ENCODE assay signal across 8 cellular contexts in the genomic region with DNA sequence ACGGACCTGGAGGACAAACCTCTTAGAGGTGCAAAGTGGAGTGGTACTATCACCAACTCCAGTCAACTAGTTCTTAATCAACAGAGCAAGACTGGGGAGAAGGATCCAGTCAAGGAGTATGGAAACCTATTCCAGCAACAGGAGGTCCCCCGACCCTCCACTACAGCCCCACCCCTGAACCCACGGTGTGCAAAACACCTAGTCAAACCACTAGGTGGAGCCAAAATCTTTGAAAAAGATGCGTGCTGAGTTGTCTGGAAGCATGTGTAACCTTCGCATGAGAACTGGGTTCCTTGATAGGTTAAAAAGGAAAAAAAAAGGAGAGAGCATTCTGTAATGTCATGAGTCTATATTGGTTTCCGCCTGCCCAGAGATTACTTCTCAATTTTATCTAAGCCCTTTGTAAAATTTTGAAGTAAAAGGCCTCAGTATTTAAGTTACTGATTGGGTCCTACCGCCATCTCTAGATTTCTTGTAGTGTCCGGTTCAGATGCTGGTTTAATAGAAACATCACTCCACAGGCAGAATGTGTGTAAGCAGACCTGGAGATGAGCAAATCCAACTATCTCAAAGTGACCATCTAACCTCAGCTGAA.
DNase-seq lines count a peak whose midpoint lies in the region; ATAC-seq and TF ChIP-seq lines count a peak whose summit lies in the region.

No MANE protein-coding gene starts in this region.

- H3K36me3 ChIP-seq in adrenal gland (replicated peaks in 1 of 2), result no peaks in the 10 kb centered on the region
- no peaks in the 10 kb centered on the region for H3K36me3 ChIP-seq in right lobe of liver

- intact Hi-C loops in adrenal gland (cut with DNase I), result no loop called here
- intact Hi-C loops in right lobe of liver (cut with DNase I), result loop anchor here in 1 of 2 donors (10.0 kb wide), 1 partner anchor 78 kb away; a partner anchor contains a TSS

- H3K4me3 ChIP-seq in adrenal gland (no peak overlapping the region), right lobe of liver (no peak overlapping the region), coronary artery (no peak overlapping the region)

- H3K4me1 ChIP-seq in adrenal gland (replicated peaks in 1 of 2) (peaks cover 0 to 5% of the 10 kb centered on the region in 2 donors), right lobe of liver (no peaks in the 10 kb centered on the region)

- no peaks in the 10 kb centered on the region for H3K9me3 ChIP-seq in adrenal gland (replicated peaks in 1 of 3)
- H3K9me3 ChIP-seq in right lobe of liver, result no peaks in the 10 kb centered on the region

- H3K27me3 ChIP-seq in adrenal gland, result no peaks in the 10 kb centered on the region
- no peaks in the 10 kb centered on the region for H3K27me3 ChIP-seq in right lobe of liver

- ATAC-seq in HG02870 (IDR thresholded peaks at IDR 0.05; ENCODE audit: unreplicated experiment) (peak; percentile 72), right lobe of liver (peak; percentile 85 to 89 (median 86)), GM21515 (IDR thresholded peaks at IDR 0.05; ENCODE audit: unreplicated experiment) (no peak)

- WGBS in adrenal gland, 4 donors, result 39 to 45% (median 44%) methylated on average over 8 of the region's 8 CpGs
- 22% methylated on average over 5 of the region's 8 CpGs for WGBS in right lobe of liver (ENCODE audit: insufficient coverage, low coverage, low lambda C conversion rate, missing lambda C conversion rate)

- TF ChIP-seq POLR2A in adrenal gland (IDR thresholded peaks at IDR 0.05), result no peak
- TF ChIP-seq POLR2A in right lobe of liver (IDR thresholded peaks at IDR 0.05), result no peak

- TF ChIP-seq CTCF in AG09319 (IDR thresholded peaks at IDR 0.05; ENCODE audit: low read depth, low read length) (peak; percentile 45), GM12872 (IDR thresholded peaks at IDR 0.05; ENCODE audit: insufficient read depth, low read depth, low read length) (peak; percentile 70), adrenal gland (IDR thresholded peaks at IDR 0.05) (peak; percentile 42 to 65 (median 61)), right lobe of liver (IDR thresholded peaks at IDR 0.05) (peak; percentile 41 to 63 (median 58)), coronary artery (IDR thresholded peaks at IDR 0.05) (no peak)

- H3K27ac ChIP-seq in adrenal gland, result no peak overlapping the region
- no peak overlapping the region for H3K27ac ChIP-seq in right lobe of liver
- no peak overlapping the region for H3K27ac ChIP-seq in coronary artery

- no peak for DNase-seq in AG09319 (ENCODE audit: extremely low read depth, low read depth)
- DNase-seq in NCI-H345 (lab: John Stamatoyannopoulos, UW), result peak; percentile 57
- DNase-seq in adrenal gland, result peak in 6 of 7 donors; percentile 26 to 45 (median 36)
- DNase-seq in right lobe of liver, result no peak
- DNase-seq in coronary artery (ENCODE audit: low spot score), result no peak

Comparison
In these comparisons a context has a peak if more than half of its experiments do, and no peak if none do; other contexts are left out.
1. DNase-seq: peak in NCI-H345 (single experiment) and adrenal gland (6 of 7); none in AG09319 (single experiment), right lobe of liver (0 of 3) and coronary artery (single experiment).